1 cellular context compared by ENCODE assay signal in the genomic region with DNA sequence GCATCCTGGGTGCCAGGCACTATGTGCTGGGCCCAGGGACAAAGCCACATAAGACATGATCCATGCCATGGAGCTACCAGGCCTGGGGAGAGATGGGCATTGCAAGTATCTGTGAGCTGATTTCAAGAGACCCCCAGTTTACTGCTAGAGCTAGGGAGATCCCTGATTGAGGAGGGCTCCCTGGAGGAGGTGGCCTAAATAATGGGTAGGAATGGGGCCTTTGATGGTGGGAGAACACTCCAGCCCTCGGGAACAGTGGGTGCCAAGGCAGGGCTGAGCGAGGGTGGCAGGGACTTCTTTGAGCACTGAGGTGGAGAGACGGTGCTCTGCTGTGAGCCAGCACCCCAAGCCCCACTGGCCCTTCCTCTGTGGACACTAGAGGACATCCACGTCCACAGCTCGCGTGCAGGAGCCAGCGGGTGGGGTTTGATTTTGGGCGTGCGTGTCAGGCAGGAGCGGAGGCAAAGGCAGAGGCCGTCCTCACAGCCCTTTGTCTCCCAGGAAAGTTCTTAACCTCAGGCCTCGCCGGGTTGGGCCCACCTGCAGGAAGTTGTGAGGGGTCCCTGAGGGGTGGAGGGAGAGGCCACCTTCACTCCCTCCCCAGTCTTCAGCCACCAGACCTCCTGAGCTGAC.
TF ChIP-seq lines count a peak whose summit lies in the region.

No MANE protein-coding gene starts in this region.

TF ChIP-seq in H1, 55 proteins besides CTCF, POLR2A, EP300 and RAD21:
- TF ChIP-seq POU5F1 (IDR thresholded peaks at IDR 0.05; ENCODE audit: low read depth, low read length) (no peak), RNF2 (IDR thresholded peaks at IDR 0.05; ENCODE audit: borderline replicate concordance, low read depth, low read length, missing control alignments, poor library complexity, severe bottlenecking) (no peak), HDAC2 (IDR thresholded peaks at IDR 0.05; ENCODE audit: borderline replicate concordance in 1 of 2, low read depth in 2 of 2, low read length in 2 of 2) (no peak), JUND (IDR thresholded peaks at IDR 0.05; ENCODE audit: low read length) (no peak), YY1 (IDR thresholded peaks at IDR 0.05; ENCODE audit: low read depth, low read length) (no peak), TAF1 (IDR thresholded peaks at IDR 0.05; ENCODE audit: low read depth, low read length) (no peak), SAP30 (IDR thresholded peaks at IDR 0.05; ENCODE audit: insufficient read depth, insufficient replicate concordance, low read length) (no peak), KDM4A (IDR thresholded peaks at IDR 0.05; ENCODE audit: low read depth, low read length, severe bottlenecking) (no peak), BACH1 (IDR thresholded peaks at IDR 0.05; ENCODE audit: low read length) (no peak), KDM5A (IDR thresholded peaks at IDR 0.05; ENCODE audit: low read length) (no peak), JUN (IDR thresholded peaks at IDR 0.05; ENCODE audit: low read depth, low read length) (no peak), TCF12 (IDR thresholded peaks at IDR 0.05; ENCODE audit: low read depth, low read length) (no peak), CTBP2 (IDR thresholded peaks at IDR 0.05; ENCODE audit: borderline replicate concordance, insufficient read depth, insufficient read length, low read length) (no peak), BCL11A (IDR thresholded peaks at IDR 0.05; ENCODE audit: low read depth in 2 of 2, low read length in 2 of 2) (no peak), HDAC6 (IDR thresholded peaks at IDR 0.05; ENCODE audit: low read depth, low read length) (no peak), SP2 (IDR thresholded peaks at IDR 0.05; ENCODE audit: low read length) (no peak), RBBP5 (IDR thresholded peaks at IDR 0.05; ENCODE audit: borderline replicate concordance, low read depth, low read length) (no peak), ATF2 (IDR thresholded peaks at IDR 0.05; ENCODE audit: low read length) (no peak)
- TF ChIP-seq, protein P1, sequence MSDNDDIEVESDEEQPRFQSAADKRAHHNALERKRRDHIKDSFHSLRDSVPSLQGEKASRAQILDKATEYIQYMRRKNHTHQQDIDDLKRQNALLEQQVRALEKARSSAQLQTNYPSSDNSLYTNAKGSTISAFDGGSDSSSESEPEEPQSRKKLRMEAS (IDR thresholded peaks at IDR 0.05), result no peak
TF ChIP-seq in H1: peak in this region for 0.
